13 cellular contexts compared by ENCODE assay signal in the genomic region with DNA sequence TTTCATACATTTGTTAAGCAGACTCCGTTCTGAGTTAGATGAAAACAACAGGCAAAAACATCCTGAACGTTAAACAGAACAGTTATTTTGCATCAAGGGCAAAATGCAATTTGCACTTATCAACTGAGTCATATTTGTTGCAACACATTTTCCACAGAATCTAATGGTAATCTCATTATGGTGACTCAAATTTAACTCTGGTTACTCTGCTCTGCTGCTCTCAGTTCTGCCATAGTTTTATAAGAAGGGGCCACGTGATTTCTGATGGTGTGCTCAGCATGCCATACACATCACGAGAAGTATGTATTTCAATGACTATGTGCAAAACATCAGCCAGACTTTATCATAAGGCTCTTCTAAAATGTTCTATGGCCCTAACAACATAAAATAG.
DNase-seq lines count a peak whose midpoint lies in the region; ATAC-seq and TF ChIP-seq lines count a peak whose summit lies in the region.
"Had no signal": no experiment of that assay in that cellular context is flagged by ENCODE, and none has a peak within 500 bp of the region (broad histone marks: within the 10 kb centered on the region; RNA-seq: fewer than 3 reads in every experiment).

No MANE protein-coding gene starts in this region.

- peaks cover 13% of the 10 kb centered on the region for H3K4me1 Mint-ChIP-seq in activated T-helper 2 cell treated with anti-CD3 and anti-CD28 coated beads, Interferon-gamma antibody, Interleukin-2, Interleukin-4, amounts not matched to agents 10 μg/mL and 5 μg/mL and 100 μg/mL, durations not matched to agents 14 hours and 24 hours and 36 hours (ENCODE audit: low read depth)
- H3K4me1 Mint-ChIP-seq in neural progenitor cell = peaks cover 49% of the 10 kb centered on the region

- no peak overlapping the region for H2AFZ ChIP-seq in neural progenitor cell (replicated peaks)
- H2AFZ ChIP-seq: PC-9 had no signal

- no peak overlapping the region for H3K4me3 Mint-ChIP-seq in activated T-helper 2 cell treated with anti-CD3 and anti-CD28 coated beads, Interferon-gamma antibody, Interleukin-2, Interleukin-4, amounts not matched to agents 10 μg/mL and 5 μg/mL and 100 μg/mL, durations not matched to agents 14 hours and 24 hours and 36 hours (ENCODE audit: low read depth)
- no peak overlapping the region for H3K4me3 Mint-ChIP-seq in neural progenitor cell
- H3K4me3 Mint-ChIP-seq: naive thymus-derived CD8-positive, alpha-beta T cell; type B pancreatic cell had no signal

- H3K4me3 ChIP-seq in neural progenitor cell = no peak overlapping the region
- H3K4me3 ChIP-seq in esophagus squamous epithelium = no peak overlapping the region
- no peak overlapping the region for H3K4me3 ChIP-seq in lower leg skin (ENCODE audit: low read depth, poor library complexity, severe bottlenecking)
- H3K4me3 ChIP-seq: PC-9 had no signal

- H3F3A ChIP-seq in neural progenitor cell (ENCODE audit: low read depth) = peaks cover 23% of the 10 kb centered on the region

- peaks cover 26% of the 10 kb centered on the region for H3K79me2 ChIP-seq in neural progenitor cell (ENCODE audit: low read depth)

- H3K9ac ChIP-seq in neural progenitor cell = no peak overlapping the region

- no peak overlapping the region for H3K27ac ChIP-seq in neural progenitor cell
- no peak overlapping the region for H3K27ac ChIP-seq in esophagus squamous epithelium
- H3K27ac ChIP-seq: PC-9 had no signal

- no peaks in the 10 kb centered on the region for H3K27me3 Mint-ChIP-seq in activated T-helper 2 cell treated with anti-CD3 and anti-CD28 coated beads, Interferon-gamma antibody, Interleukin-2, Interleukin-4, amounts not matched to agents 10 μg/mL and 5 μg/mL and 100 μg/mL, durations not matched to agents 14 hours and 24 hours and 36 hours (ENCODE audit: low read depth)
- H3K27me3 Mint-ChIP-seq in neural progenitor cell (ENCODE audit: insufficient read depth, low read depth) = peaks cover 3% of the 10 kb centered on the region
- H3K27me3 Mint-ChIP-seq: naive thymus-derived CD8-positive, alpha-beta T cell; type B pancreatic cell had no signal

- H3K27me3 ChIP-seq in neural progenitor cell = no peaks in the 10 kb centered on the region
- H3K27me3 ChIP-seq in esophagus squamous epithelium = no peaks in the 10 kb centered on the region

- peaks cover 47% of the 10 kb centered on the region for H3K4me1 ChIP-seq in neural progenitor cell
- no peaks in the 10 kb centered on the region for H3K4me1 ChIP-seq in esophagus squamous epithelium

- ATAC-seq in GM21786 (IDR thresholded peaks at IDR 0.05; ENCODE audit: unreplicated experiment) = peak; percentile 51
- ATAC-seq: naive thymus-derived CD8-positive, alpha-beta T cell had no signal

- peaks cover 7% of the 10 kb centered on the region for H3K9me3 Mint-ChIP-seq in activated T-helper 2 cell treated with anti-CD3 and anti-CD28 coated beads, Interferon-gamma antibody, Interleukin-2, Interleukin-4, amounts not matched to agents 10 μg/mL and 5 μg/mL and 100 μg/mL, durations not matched to agents 14 hours and 24 hours and 36 hours
- peaks cover 10% of the 10 kb centered on the region for H3K9me3 Mint-ChIP-seq in neural progenitor cell
- H3K9me3 Mint-ChIP-seq: type B pancreatic cell had no signal

- no peak for TF ChIP-seq CTCF in neural progenitor cell (IDR thresholded peaks at IDR 0.05)
- no peak for TF ChIP-seq CTCF in esophagus squamous epithelium (IDR thresholded peaks at IDR 0.05)
- no peak for TF ChIP-seq CTCF in lower leg skin (IDR thresholded peaks at IDR 0.05)

- peaks cover 10% of the 10 kb centered on the region for H4K20me1 ChIP-seq in neural progenitor cell (ENCODE audit: low read depth)

- WGBS in esophagus squamous epithelium, 2 donors = 69 to 81% methylated on average over 4 of the region's 4 CpGs
- 75 to 85% methylated on average over 4 of the region's 4 CpGs for WGBS in lower leg skin, 2 donors

- H3K27ac Mint-ChIP-seq in activated T-helper 2 cell treated with anti-CD3 and anti-CD28 coated beads, Interferon-gamma antibody, Interleukin-2, Interleukin-4, amounts not matched to agents 10 μg/mL and 5 μg/mL and 100 μg/mL, durations not matched to agents 14 hours and 24 hours and 36 hours = peak overlapping the region; percentile 42
- H3K27ac Mint-ChIP-seq in neural progenitor cell = peak overlapping the region; percentile 3
- H3K27ac Mint-ChIP-seq: naive thymus-derived CD8-positive, alpha-beta T cell; type B pancreatic cell had no signal

- H3K9me3 ChIP-seq in neural progenitor cell (ENCODE audit: low read depth) (no peaks in the 10 kb centered on the region), esophagus squamous epithelium (peaks cover 0 to 3% (median 0%) of the 10 kb centered on the region in 3 donors)

- no peaks in the 10 kb centered on the region for H3K36me3 ChIP-seq in neural progenitor cell
- peaks cover 0 to 6% (median 0%) of the 10 kb centered on the region in 3 donors for H3K36me3 ChIP-seq in esophagus squamous epithelium

- no peak overlapping the region for H3K4me2 ChIP-seq in neural progenitor cell
- H3K4me2 ChIP-seq: PC-9 had no signal

- peaks cover 17% of the 10 kb centered on the region for H3K36me3 Mint-ChIP-seq in activated T-helper 2 cell treated with anti-CD3 and anti-CD28 coated beads, Interferon-gamma antibody, Interleukin-2, Interleukin-4, amounts not matched to agents 10 μg/mL and 5 μg/mL and 100 μg/mL, durations not matched to agents 14 hours and 24 hours and 36 hours (ENCODE audit: low read depth)
- peaks cover 11% of the 10 kb centered on the region for H3K36me3 Mint-ChIP-seq in neural progenitor cell

- intact Hi-C loops in activated T-helper 2 cell treated with anti-CD3 and anti-CD28 coated beads, Interferon-gamma antibody, Interleukin-2, Interleukin-4, amounts not matched to agents 10 μg/mL and 5 μg/mL and 100 μg/mL, durations not matched to agents 14 hours and 24 hours and 36 hours (cut with micrococcal nuclease) = no loop called here
- intact Hi-C loops in esophagus squamous epithelium (cut with DNase I) = no loop called here
- intact Hi-C loops in lower leg skin (cut with DNase I; ENCODE audit: low total_unique reads) = no loop called here

- TF ChIP-seq POLR2A in esophagus squamous epithelium (IDR thresholded peaks at IDR 0.05) (no peak), lower leg skin (IDR thresholded peaks at IDR 0.05) (no peak)

- peak; percentile 66 for DNase-seq in EH (ENCODE audit: low read depth)
- DNase-seq in activated T-helper 2 cell treated with anti-CD3 and anti-CD28 coated beads, Interferon-gamma antibody, Interleukin-2, Interleukin-4, amounts not matched to agents 10 μg/mL and 5 μg/mL and 100 μg/mL, durations not matched to agents 14 hours and 24 hours and 36 hours (ENCODE audit: low spot score) = no peak
- DNase-seq in neural progenitor cell (ENCODE audit: low spot score) = no peak
- DNase-seq in esophagus squamous epithelium (lab: John Stamatoyannopoulos, UW) = no peak
- DNase-seq in HK-2 (ENCODE audit: unreplicated experiment) = no peak
- DNase-seq in lower leg skin (ENCODE audit: low spot score in 2 of 2) = no peak
- DNase-seq: activated CD4-positive, alpha-beta T cell treated with anti-CD3 and anti-CD28 coated beads, Interleukin-2, amount 50 U/mL, for 1 hour; naive thymus-derived CD8-positive, alpha-beta T cell; NCI-H1436; PC-9; stimulated activated CD4-positive, alpha-beta T cell treated with anti-CD3 and anti-CD28 coated beads, Interleukin-4, amount 100 ng/mL, for 4 hours had no signal
